11 cellular contexts compared by ENCODE assay signal in the genomic region with DNA sequence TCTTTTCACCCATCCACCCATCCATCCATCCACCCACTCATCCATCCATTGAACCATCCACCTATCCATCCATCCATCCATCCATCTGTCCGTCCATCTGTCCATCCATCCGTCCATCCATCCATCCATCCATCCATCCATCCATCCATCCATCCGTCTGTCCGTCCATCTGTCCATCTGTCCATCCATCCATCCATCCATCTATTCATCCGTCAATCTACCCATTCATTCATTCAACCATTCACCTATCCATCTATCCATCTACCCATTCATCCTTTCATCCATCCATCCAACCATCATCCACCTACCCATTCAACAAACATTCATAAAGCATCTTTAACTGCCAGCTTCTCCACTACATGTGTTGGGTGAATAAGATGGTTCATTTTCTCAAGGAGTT. TPM values are rescaled to one million over a fixed set of nuclear protein-coding genes. Genes with fewer than 3 reads are reported as not detected.
"Had no signal": no experiment of that assay in that cellular context is flagged by ENCODE, and none has a peak within 500 bp of the region (broad histone marks: within the 10 kb centered on the region; RNA-seq: fewer than 3 reads in every experiment).

No MANE protein-coding gene starts in this region.

- ATAC-seq: HCT116 had no signal

- H3K4me1 ChIP-seq: HAP-1 had no signal

- H3K4me3 ChIP-seq: GM23248, HAP-1 had no signal

- DNase-seq: GM23248, GOT3, H7, KBM-7 had no signal

- H3K9ac ChIP-seq: GM23248, KMS-11 had no signal

- H3K9me3 ChIP-seq: HAP-1 had no signal

- H2AFZ ChIP-seq: GM23248 had no signal

- H3K27ac ChIP-seq: GM23248, HL-60, KMS-11 had no signal

- H3K27ac Mint-ChIP-seq: IgD-negative memory B cell had no signal

- H3K36me3 Mint-ChIP-seq: IgD-negative memory B cell had no signal

- H3K4me2 ChIP-seq: KMS-11 had no signal

- H3K4me3 Mint-ChIP-seq: IgD-negative memory B cell had no signal

- H3K36me3 ChIP-seq: HAP-1 had no signal

RNA-seq across cellular contexts. Expression of gene GP2, which starts 28.9 kb away (rescaled TPM):
- total RNA-seq: GM23248, H4, H7, HT1080 had no signal
- polyA plus RNA-seq: GM23248, IgD-negative memory B cell had no signal

RNA-seq across cellular contexts. Expression of gene UMOD, which starts 54.1 kb away (rescaled TPM):
- total RNA-seq: GM23248, H4, H7, HT1080 had no signal
- polyA plus RNA-seq: GM23248, IgD-negative memory B cell had no signal
